Comparison of ENCODE assay signal across 2 cellular contexts in genomic region chr17:70074991-70075390, GRCh38.
TF ChIP-seq lines count a peak whose summit lies in the region.

Gene KCNJ16 (plus strand): TSS chr17:70075225. CDS start chr17:70132088, 56,863 bp downstream.

TF ChIP-seq in K562, 482 proteins besides CTCF, POLR2A, EP300 and RAD21:
- TF ChIP-seq, protein P1, sequence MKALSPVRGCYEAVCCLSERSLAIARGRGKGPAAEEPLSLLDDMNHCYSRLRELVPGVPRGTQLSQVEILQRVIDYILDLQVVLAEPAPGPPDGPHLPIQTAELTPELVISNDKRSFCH (CRISPR knock-in tag; IDR thresholded peaks at IDR 0.05) = no peak
- TF ChIP-seq, protein P1 (tag; IDR thresholded peaks at IDR 0.05) = no peak
- TF ChIP-seq DIDO1 (tag; IDR thresholded peaks at IDR 0.05; ENCODE audit: low read depth) = no peak
- no peak for TF ChIP-seq MLX (CRISPR knock-in tag; conservative IDR thresholded peaks at IDR 0.05)
- TF ChIP-seq ATF7 (IDR thresholded peaks at IDR 0.05) = peak; percentile 46; the same call in 1 of the 2 replicates
- TF ChIP-seq, protein P2, sequence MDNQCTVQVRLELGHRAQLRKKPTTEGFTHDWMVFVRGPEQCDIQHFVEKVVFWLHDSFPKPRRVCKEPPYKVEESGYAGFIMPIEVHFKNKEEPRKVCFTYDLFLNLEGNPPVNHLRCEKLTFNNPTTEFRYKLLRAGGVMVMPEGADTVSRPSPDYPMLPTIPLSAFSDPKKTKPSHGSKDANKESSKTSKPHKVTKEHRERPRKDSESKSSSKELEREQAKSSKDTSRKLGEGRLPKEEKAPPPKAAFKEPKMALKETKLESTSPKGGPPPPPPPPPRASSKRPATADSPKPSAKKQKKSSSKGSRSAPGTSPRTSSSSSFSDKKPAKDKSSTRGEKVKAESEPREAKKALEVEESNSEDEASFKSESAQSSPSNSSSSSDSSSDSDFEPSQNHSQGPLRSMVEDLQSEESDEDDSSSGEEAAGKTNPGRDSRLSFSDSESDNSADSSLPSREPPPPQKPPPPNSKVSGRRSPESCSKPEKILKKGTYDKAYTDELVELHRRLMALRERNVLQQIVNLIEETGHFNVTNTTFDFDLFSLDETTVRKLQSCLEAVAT (IDR thresholded peaks at IDR 0.05) = no peak
- no peak for TF ChIP-seq NBN (IDR thresholded peaks at IDR 0.05; ENCODE audit: low read depth)
- peak; percentile 35; the same call in 1 of the 2 replicates for TF ChIP-seq JUND (IDR thresholded peaks at IDR 0.05; ENCODE audit: borderline replicate concordance, low read depth, low read length)
- no peak for TF ChIP-seq JUND (tag; IDR thresholded peaks at IDR 0.05; ENCODE audit: borderline replicate concordance, low read depth, low read length)
- no peak for TF ChIP-seq RFX5 (IDR thresholded peaks at IDR 0.05; ENCODE audit: low read depth, low read length)
- TF ChIP-seq CTCFL (IDR thresholded peaks at IDR 0.05; ENCODE audit: borderline replicate concordance, insufficient read depth, low read depth, low read length, poor library complexity, severe bottlenecking) = no peak
- TF ChIP-seq HSF4 (CRISPR knock-in tag; IDR thresholded peaks at IDR 0.05; ENCODE audit: borderline replicate concordance) = no peak
- TF ChIP-seq CEBPB (tag; IDR thresholded peaks at IDR 0.05) = peak; percentile 31; the same call in 1 of the 2 replicates
- TF ChIP-seq, protein P3, sequence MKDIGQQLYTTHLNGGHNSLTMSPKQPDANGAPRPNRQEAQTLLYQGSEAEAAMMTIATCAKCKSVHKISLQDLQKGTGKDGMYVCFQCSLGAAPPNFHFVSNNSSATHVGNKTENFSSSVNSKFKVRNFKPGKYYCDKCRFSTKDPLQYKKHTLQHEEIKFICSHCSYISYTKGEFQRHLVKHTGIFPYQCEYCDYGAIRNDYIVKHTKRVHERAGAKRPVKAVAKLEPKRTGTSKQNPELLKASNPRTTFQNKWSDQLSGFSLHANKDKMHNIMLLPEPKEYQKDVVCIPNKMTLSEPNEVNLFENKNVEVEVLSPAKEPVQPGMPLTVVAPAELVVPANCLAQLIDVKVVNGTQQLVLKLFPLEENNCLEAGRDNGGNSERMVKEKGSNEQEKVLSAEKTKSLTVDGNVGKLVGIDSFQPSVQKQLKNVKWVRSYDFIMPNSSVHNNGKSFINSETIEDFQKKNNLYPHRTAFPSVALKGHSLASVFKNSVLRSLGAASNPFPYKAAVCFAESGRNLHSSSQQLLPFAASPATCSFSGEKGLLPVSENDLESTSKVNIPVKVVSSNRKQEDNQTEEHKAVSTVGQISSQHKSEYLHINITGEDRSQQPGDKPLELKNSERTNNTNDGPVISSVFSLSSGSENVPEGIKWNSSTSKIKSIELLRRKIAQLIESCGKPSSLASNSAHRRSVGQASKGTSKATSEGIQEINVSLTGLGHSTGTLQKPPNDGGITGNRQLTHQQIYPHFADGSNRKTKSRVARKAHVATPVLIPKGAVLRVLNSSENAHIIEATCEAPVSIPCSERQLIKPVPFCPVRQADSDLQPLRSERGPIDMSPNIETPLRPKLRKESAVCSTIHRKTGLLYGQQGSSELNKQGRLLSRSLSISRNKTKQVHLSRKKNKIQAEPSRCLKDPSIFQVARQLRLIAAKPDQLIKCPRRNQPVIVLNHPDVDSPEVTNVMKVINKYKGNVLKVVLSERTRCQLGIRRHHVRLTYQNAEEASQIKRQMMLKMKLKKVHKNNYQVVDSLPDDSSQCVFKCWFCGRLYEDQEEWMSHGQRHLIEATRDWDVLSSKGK (CRISPR knock-in tag; IDR thresholded peaks at IDR 0.05) = no peak
- peak; percentile 65 for TF ChIP-seq ATF3 (IDR thresholded peaks at IDR 0.05)
- no peak for TF ChIP-seq ATF3 (CRISPR knock-in tag; conservative IDR thresholded peaks at IDR 0.05)
- no peak for TF ChIP-seq TCFL5 (CRISPR knock-in tag; conservative IDR thresholded peaks at IDR 0.05)

TF ChIP-seq in HepG2, 621 proteins besides CTCF, POLR2A, EP300 and RAD21:
- TF ChIP-seq CREB1 (IDR thresholded peaks at IDR 0.05) (peak; percentile 81), CREB1 (CRISPR knock-in tag; IDR thresholded peaks at IDR 0.05) (no peak), ZNF569 (CRISPR knock-in tag; IDR thresholded peaks at IDR 0.05; ENCODE audit: borderline replicate concordance) (no peak), ZC3H4 (CRISPR knock-in tag; IDR thresholded peaks at IDR 0.05; ENCODE audit: borderline replicate concordance) (no peak), ARNT2 (CRISPR knock-in tag; IDR thresholded peaks at IDR 0.05; ENCODE audit: low read depth) (no peak), CENPX (CRISPR knock-in tag; IDR thresholded peaks at IDR 0.05) (no peak), ARNT (IDR thresholded peaks at IDR 0.05) (no peak), GTF3A (CRISPR knock-in tag; conservative IDR thresholded peaks at IDR 0.05) (no peak), U2AF2 (IDR thresholded peaks at IDR 0.05; ENCODE audit: low read depth, low read length) (no peak), FOXO1 (CRISPR knock-in tag; IDR thresholded peaks at IDR 0.05) (no peak), ATF7 (IDR thresholded peaks at IDR 0.05) (peak; percentile 92), ATF7 (CRISPR knock-in tag; IDR thresholded peaks at IDR 0.05) (no peak), ZNF224 (CRISPR knock-in tag; IDR thresholded peaks at IDR 0.05) (no peak), CEBPB (IDR thresholded peaks at IDR 0.05; ENCODE audit: borderline replicate concordance, low read depth, low read length) (peak; percentile 33; the same call in 1 of the 2 replicates), ZNF687 (CRISPR knock-in tag; IDR thresholded peaks at IDR 0.05) (no peak), MTA3 (CRISPR knock-in tag; IDR thresholded peaks at IDR 0.05) (no peak)
